ENCODE assay signal across 10 cellular contexts in the genomic region with DNA sequence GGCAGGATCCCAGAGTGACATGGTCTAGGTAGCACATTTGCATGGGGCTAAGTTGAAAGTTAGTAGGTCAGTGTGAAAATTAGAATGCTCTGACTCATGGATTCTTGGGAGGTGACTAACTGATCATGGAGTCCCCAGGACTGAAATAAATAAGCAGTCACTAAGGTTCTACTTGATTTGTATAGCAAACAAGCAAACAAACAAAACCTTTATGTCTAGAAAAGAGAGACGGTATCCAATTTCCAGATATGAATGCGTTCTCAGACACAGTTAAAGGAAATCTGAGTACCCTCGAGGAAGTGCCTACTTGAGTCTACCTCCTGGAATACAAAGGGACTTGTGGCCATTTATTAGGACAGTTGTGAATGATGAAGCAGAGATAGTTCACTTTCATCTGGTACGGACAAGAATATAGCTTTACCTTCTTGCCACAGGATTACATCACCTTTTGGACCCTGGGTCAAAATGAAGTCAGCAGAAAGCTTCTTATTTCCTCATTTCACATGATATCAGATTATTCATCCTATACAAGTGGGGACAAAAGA. TPM values are rescaled to one million over a fixed set of nuclear protein-coding genes. Genes with fewer than 3 reads are reported as not detected.
DNase-seq lines count a peak whose midpoint lies in the region; ATAC-seq, FAIRE-seq and TF ChIP-seq lines count a peak whose summit lies in the region.
"Had no signal": no experiment of that assay in that cellular context is flagged by ENCODE, and none has a peak within 500 bp of the region (broad histone marks: within the 10 kb centered on the region; RNA-seq: fewer than 3 reads in every experiment).

No MANE protein-coding gene starts in this region.

- no peak overlapping the region for H3K4me3 Mint-ChIP-seq in astrocyte (ENCODE audit: unreplicated experiment)
- H3K4me3 Mint-ChIP-seq in effector memory CD8-positive, alpha-beta T cell, result no peak overlapping the region

- no peaks in the 10 kb centered on the region for H3K9me3 Mint-ChIP-seq in astrocyte (ENCODE audit: unreplicated experiment)
- H3K9me3 Mint-ChIP-seq in effector memory CD8-positive, alpha-beta T cell, result no peaks in the 10 kb centered on the region

- DNase-seq in EH (ENCODE audit: low read depth) (peak; percentile 77), NCI-H1436 treated with DMSO at 0.1 percent for 48 hours (lab: John Stamatoyannopoulos, UW) (peak; percentile 9), astrocyte (ENCODE audit: low read depth) (peak; percentile 78), mesenchymal stem cell (peak; percentile 85), middle frontal gyrus (ENCODE audit: extremely low spot score, low spot score) (no peak), KBM-7 (no peak)
- DNase-seq in effector memory CD8-positive, alpha-beta T cell, result no peak
- DNase-seq: NCI-H82 had no signal

- peaks cover 9% of the 10 kb centered on the region for H3K4me1 ChIP-seq in astrocyte (ENCODE audit: insufficient read depth, low read length)
- H3K4me1 ChIP-seq in mesenchymal stem cell (ENCODE audit: control insufficient read depth, insufficient read depth, low read depth, low read length), result peaks cover 2% of the 10 kb centered on the region
- H3K4me1 ChIP-seq: parathyroid adenoma had no signal

- no peak overlapping the region for H2AK5ac ChIP-seq in mesenchymal stem cell (ENCODE audit: low read length, severe bottlenecking)

- no peaks in the 10 kb centered on the region for H3K36me3 Mint-ChIP-seq in astrocyte (ENCODE audit: low read depth, unreplicated experiment)
- H3K36me3 Mint-ChIP-seq in effector memory CD8-positive, alpha-beta T cell (ENCODE audit: insufficient read depth), result no peaks in the 10 kb centered on the region

- H2BK5ac ChIP-seq in mesenchymal stem cell (ENCODE audit: low read depth, low read length, poor library complexity, severe bottlenecking), result no peak overlapping the region

- H3K27ac ChIP-seq in astrocyte (ENCODE audit: low read depth, low read length), result peak overlapping the region; percentile 64
- H3K27ac ChIP-seq in mesenchymal stem cell (ENCODE audit: low read length, poor library complexity, severe bottlenecking), result no peak overlapping the region
- H3K27ac ChIP-seq: parathyroid adenoma had no signal

- H3K23ac ChIP-seq in mesenchymal stem cell (ENCODE audit: low read length in 2 of 2), result no peak overlapping the region

- H3K14ac ChIP-seq in mesenchymal stem cell (ENCODE audit: low read length in 2 of 2), result no peak overlapping the region

- no peak overlapping the region for H2BK12ac ChIP-seq in mesenchymal stem cell (ENCODE audit: low read length in 2 of 2)

- no peak overlapping the region for H3K18ac ChIP-seq in mesenchymal stem cell (ENCODE audit: low read depth in 1 of 2, low read length in 2 of 2)

- H3K79me1 ChIP-seq in mesenchymal stem cell (replicated peaks; ENCODE audit: low read length, poor library complexity, severe bottlenecking), result peaks cover 2% of the 10 kb centered on the region

- peaks cover 25% of the 10 kb centered on the region for H3K4me1 Mint-ChIP-seq in astrocyte (ENCODE audit: low read depth, unreplicated experiment)
- H3K4me1 Mint-ChIP-seq in effector memory CD8-positive, alpha-beta T cell (ENCODE audit: low read depth in 2 of 2), result no peaks in the 10 kb centered on the region

- peak overlapping the region; percentile 89 for H3K27ac Mint-ChIP-seq in astrocyte (ENCODE audit: unreplicated experiment)
- H3K27ac Mint-ChIP-seq in effector memory CD8-positive, alpha-beta T cell, result no peak overlapping the region

- WGBS in mesenchymal stem cell, result 9% methylated on average over 4 of the region's 4 CpGs

- no peaks in the 10 kb centered on the region for H3K9me3 ChIP-seq in astrocyte (ENCODE audit: insufficient read depth, low read depth, low read length)
- no peaks in the 10 kb centered on the region for H3K9me3 ChIP-seq in mesenchymal stem cell (ENCODE audit: control insufficient read depth, low read length)

- H3K4me2 ChIP-seq in astrocyte (ENCODE audit: low read length), result peak overlapping the region; percentile 33
- no peak overlapping the region for H3K4me2 ChIP-seq in mesenchymal stem cell (ENCODE audit: low read length, poor library complexity, severe bottlenecking)

- H3K9ac ChIP-seq in astrocyte (ENCODE audit: low read length) (peak overlapping the region; percentile 39), mesenchymal stem cell (ENCODE audit: low read length) (peak overlapping the region; percentile 5)
- H3K9ac ChIP-seq: parathyroid adenoma had no signal

- no peaks in the 10 kb centered on the region for H3K27me3 Mint-ChIP-seq in astrocyte (ENCODE audit: low read depth, unreplicated experiment)
- H3K27me3 Mint-ChIP-seq in effector memory CD8-positive, alpha-beta T cell, result no peaks in the 10 kb centered on the region

- H2BK15ac ChIP-seq in mesenchymal stem cell (ENCODE audit: low read depth, poor library complexity, severe bottlenecking), result no peak overlapping the region

- no peak overlapping the region for H3K4ac ChIP-seq in mesenchymal stem cell (ENCODE audit: low read depth in 1 of 2, low read length in 2 of 2)

- H3K4me3 ChIP-seq in astrocyte (ENCODE audit: insufficient read depth, low read depth, low read length) (no peak overlapping the region), mesenchymal stem cell (ENCODE audit: insufficient read depth in 1 of 2, low read depth in 1 of 2, low read length in 2 of 2) (no peak overlapping the region)

- no peaks in the 10 kb centered on the region for H4K20me1 ChIP-seq in astrocyte (ENCODE audit: insufficient read depth, low read length)

- H2AFZ ChIP-seq in astrocyte (ENCODE audit: low read depth, low read length) (no peak overlapping the region), mesenchymal stem cell (ENCODE audit: low read depth, low read length) (no peak overlapping the region)
- H2AFZ ChIP-seq: parathyroid adenoma had no signal

- H3K79me2 ChIP-seq in astrocyte (ENCODE audit: insufficient read depth, low read length), result no peaks in the 10 kb centered on the region
- H3K79me2 ChIP-seq: parathyroid adenoma had no signal

- peak; percentile 93 for FAIRE-seq in astrocyte (lab: Jason Lieb, UNC)

- in situ Hi-C loops in KBM-7 (cut with MboI; ENCODE audit: low pct_unique_long_range_greater_than_20kb, low sequenced_read_pairs), result loop anchor here (25.0 kb wide), 1 partner anchor 399 kb away; no protein-coding TSS in a partner anchor

- H3K36me3 ChIP-seq in astrocyte (ENCODE audit: insufficient read depth, low read length) (no peaks in the 10 kb centered on the region), mesenchymal stem cell (ENCODE audit: control insufficient read depth in 1 of 2, insufficient read depth in 2 of 2, low read depth in 1 of 2, low read length in 2 of 2) (no peaks in the 10 kb centered on the region)

- H4K8ac ChIP-seq in mesenchymal stem cell (ENCODE audit: low read length), result no peak overlapping the region

- TF ChIP-seq CTCF in astrocyte (IDR thresholded peaks at IDR 0.05; ENCODE audit: insufficient read depth, low read depth, low read length), result no peak

- H2BK120ac ChIP-seq in mesenchymal stem cell (ENCODE audit: low read depth, low read length), result no peak overlapping the region

- no peaks in the 10 kb centered on the region for H3K27me3 ChIP-seq in astrocyte (ENCODE audit: insufficient read depth, low read length)
- no peaks in the 10 kb centered on the region for H3K27me3 ChIP-seq in mesenchymal stem cell (ENCODE audit: control insufficient read depth in 1 of 2, insufficient read depth in 1 of 2, low read length in 2 of 2)

- no peak overlapping the region for H4K91ac ChIP-seq in mesenchymal stem cell (ENCODE audit: low read length)

- ATAC-seq in effector memory CD8-positive, alpha-beta T cell (replicated peaks), result no peak
- no peak for ATAC-seq in HG02798 (IDR thresholded peaks at IDR 0.05; ENCODE audit: poor library complexity, unreplicated experiment)

RNA-seq across cellular contexts. Expression of gene AGPS, which starts 54.3 kb away (rescaled TPM):
- total RNA-seq in astrocyte, result 66.2 and 68.1 TPM in 2 replicates
- 24.4 TPM for polyA plus RNA-seq in mesenchymal stem cell (2013, experiment 1 of 2)
- 23.3 TPM for polyA plus RNA-seq in mesenchymal stem cell (2013, experiment 2 of 2)

Comparison
In these comparisons a context has a peak if more than half of its experiments do, and no peak if none do; other contexts are left out.
1. DNase-seq: peak in EH (single experiment), NCI-H1436 treated with DMSO at 0.1 percent for 48 hours (single experiment), astrocyte (single experiment) and mesenchymal stem cell (single experiment); none in effector memory CD8-positive, alpha-beta T cell (0 of 3), middle frontal gyrus (single experiment) and KBM-7 (single experiment).